Comparison of ENCODE assay signal across 8 cellular contexts in genomic region chr16:89909777-89910716, GRCh38. TPM values are rescaled to one million over a fixed set of nuclear protein-coding genes. Genes with fewer than 3 reads are reported as not detected.
DNase-seq lines count a peak whose midpoint lies in the region; ATAC-seq, FAIRE-seq and TF ChIP-seq lines count a peak whose summit lies in the region.

No MANE protein-coding gene starts in this region.

- H3K27ac Mint-ChIP-seq in activated naive CD4-positive, alpha-beta T cell treated with anti-CD3 and anti-CD28 coated beads for 36 hours = no peak overlapping the region
- peak overlapping the region; percentile 41 for H3K27ac Mint-ChIP-seq in osteocyte (ENCODE audit: unreplicated experiment)

- peak; percentile 86 for TF ChIP-seq CTCF in osteocyte (IDR thresholded peaks at IDR 0.05)

- no peak for ATAC-seq in HG03342 (IDR thresholded peaks at IDR 0.05; ENCODE audit: unreplicated experiment)

- no peak for FAIRE-seq in HTR-8/SVneo (lab: Jason Lieb, UNC)
- peak; percentile 13 for FAIRE-seq in urothelium cell line (lab: Jason Lieb, UNC)

- DNase-seq in COR-L47 (lab: John Stamatoyannopoulos, UW) (peak; percentile 63), HTR-8/SVneo (ENCODE audit: insufficient read length, low spot score) (peak; percentile 60), SK-N-DZ (ENCODE audit: low spot score) (peak; percentile 85), germinal center (ENCODE audit: low spot score) (peak; percentile 81), osteocyte (ENCODE audit: extremely low spot score, unreplicated experiment) (peak; percentile 92), urothelium cell line (ENCODE audit: low spot score) (peak; percentile 70)
- peak; percentile 75 for DNase-seq in activated naive CD4-positive, alpha-beta T cell treated with anti-CD3 and anti-CD28 coated beads for 36 hours

- H3K36me3 Mint-ChIP-seq in activated naive CD4-positive, alpha-beta T cell treated with anti-CD3 and anti-CD28 coated beads for 36 hours (ENCODE audit: low read depth) = peaks cover 9% of the 10 kb centered on the region
- peaks cover 30% of the 10 kb centered on the region for H3K36me3 Mint-ChIP-seq in osteocyte (ENCODE audit: unreplicated experiment)

- intact Hi-C loops in activated naive CD4-positive, alpha-beta T cell treated with anti-CD3 and anti-CD28 coated beads for 36 hours (cut with micrococcal nuclease) = loop anchor here (2.0 kb wide), 1 partner anchor 209 kb away; the partner anchor contains the start of gene SPATA2L

- H3K27me3 Mint-ChIP-seq in activated naive CD4-positive, alpha-beta T cell treated with anti-CD3 and anti-CD28 coated beads for 36 hours (ENCODE audit: low read depth) = no peaks in the 10 kb centered on the region
- no peaks in the 10 kb centered on the region for H3K27me3 Mint-ChIP-seq in osteocyte (ENCODE audit: unreplicated experiment)

- no peaks in the 10 kb centered on the region for H3K4me1 Mint-ChIP-seq in activated naive CD4-positive, alpha-beta T cell treated with anti-CD3 and anti-CD28 coated beads for 36 hours (ENCODE audit: low read depth)
- peaks cover 3% of the 10 kb centered on the region for H3K4me1 Mint-ChIP-seq in osteocyte (ENCODE audit: unreplicated experiment)

- no peaks in the 10 kb centered on the region for H3K9me3 Mint-ChIP-seq in activated naive CD4-positive, alpha-beta T cell treated with anti-CD3 and anti-CD28 coated beads for 36 hours
- no peaks in the 10 kb centered on the region for H3K9me3 Mint-ChIP-seq in osteocyte (ENCODE audit: unreplicated experiment)

- CTCF ChIA-PET in activated naive CD4-positive, alpha-beta T cell treated with anti-CD3 and anti-CD28 coated beads for 36 hours (lab: Charles Lee) = interaction anchor here (0.7 to 2.0 kb wide), 20 partner anchors 9 to 210 kb away, joined by 3 to 11 read pairs (median 5); partner anchors contain the start of genes MC1R and TCF25

- no peak overlapping the region for H3K4me3 Mint-ChIP-seq in activated naive CD4-positive, alpha-beta T cell treated with anti-CD3 and anti-CD28 coated beads for 36 hours
- no peak overlapping the region for H3K4me3 Mint-ChIP-seq in osteocyte (ENCODE audit: unreplicated experiment)

RNA-seq across cellular contexts. Expression of gene MC1R, which starts 8.6 kb away (rescaled TPM):
- 8.5 and 8.9 TPM in 2 replicates for polyA plus RNA-seq in SK-N-DZ (2014; cell fraction: cytosol; rRNA removed)
- polyA plus RNA-seq in SK-N-DZ (2014; cell fraction: nucleus; rRNA removed) = 45.8 and 54.5 TPM in 2 replicates
- under 1 TPM; 0.45 to 0.49 TPM for total RNA-seq in activated naive CD4-positive, alpha-beta T cell treated with anti-CD3 and anti-CD28 coated beads for 36 hours
- 6.5 and 6.9 TPM in 2 replicates for total RNA-seq in osteocyte

RNA-seq across cellular contexts. Expression of gene TUBB3, which starts 13.1 kb away (rescaled TPM):
- 1,422 and 1,715 TPM in 2 replicates for polyA plus RNA-seq in SK-N-DZ (2014; cell fraction: cytosol; rRNA removed)
- polyA plus RNA-seq in SK-N-DZ (2014; cell fraction: nucleus; rRNA removed) = 950 and 1,080 TPM in 2 replicates
- under 1 TPM; 0.20 to 0.38 TPM for total RNA-seq in activated naive CD4-positive, alpha-beta T cell treated with anti-CD3 and anti-CD28 coated beads for 36 hours
- 84.9 and 95.8 TPM in 2 replicates for total RNA-seq in osteocyte

RNA-seq across cellular contexts. Expression of gene TCF25, which starts 36.7 kb away (rescaled TPM):
- polyA plus RNA-seq in SK-N-DZ (2014; cell fraction: cytosol; rRNA removed) = 135 and 156 TPM in 2 replicates
- polyA plus RNA-seq in SK-N-DZ (2014; cell fraction: nucleus; rRNA removed) = 277 and 365 TPM in 2 replicates
- total RNA-seq in activated naive CD4-positive, alpha-beta T cell treated with anti-CD3 and anti-CD28 coated beads for 36 hours = 100 to 1,000 TPM; 108 to 109 TPM
- total RNA-seq in osteocyte = 251 and 267 TPM in 2 replicates

RNA-seq across cellular contexts. Expression of gene DEF8, which starts 38.5 kb away (rescaled TPM):
- polyA plus RNA-seq in SK-N-DZ (2014; cell fraction: cytosol; rRNA removed) = 115 and 143 TPM in 2 replicates
- 288 and 329 TPM in 2 replicates for polyA plus RNA-seq in SK-N-DZ (2014; cell fraction: nucleus; rRNA removed)
- 10 to 100 TPM; 19.7 to 20.1 TPM for total RNA-seq in activated naive CD4-positive, alpha-beta T cell treated with anti-CD3 and anti-CD28 coated beads for 36 hours
- total RNA-seq in osteocyte = 78.7 and 82.8 TPM in 2 replicates

Comparison
In these comparisons a context has a peak if more than half of its experiments do, and no peak if none do; other contexts are left out.
1. RNA of gene TUBB3, which starts 13.1 kb away (total RNA-seq): 84.9 to 95.8 TPM in osteocyte; 0.20 to 0.38 TPM in activated naive CD4-positive, alpha-beta T cell treated with anti-CD3 and anti-CD28 coated beads for 36 hours; every median in the first group is over 10 times any median in the second.
2. Peak in every context shown above with its lines, with median percentiles within 50 percentile points of each other: DNase-seq.